In the genomic region with DNA sequence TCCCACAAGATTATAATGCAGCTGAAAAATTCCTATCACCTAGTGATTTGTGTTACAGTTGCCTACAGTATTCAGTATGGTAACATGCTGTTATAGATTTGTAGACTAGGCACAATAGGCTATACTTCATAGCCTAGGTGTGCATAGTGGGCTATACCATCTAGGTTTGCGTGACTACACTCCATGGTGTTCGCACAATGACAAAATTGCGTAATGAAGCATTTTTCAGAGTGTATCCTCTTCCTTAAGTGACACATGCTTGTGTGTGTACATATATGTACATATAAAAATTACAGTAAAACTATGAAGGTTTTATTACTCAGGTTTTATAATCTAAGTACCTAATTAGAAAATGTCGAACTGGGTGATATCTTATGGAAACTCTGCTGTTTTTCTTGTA, we compare ENCODE assay signal across 26 cellular contexts.
"Had no signal": no experiment of that assay in that cellular context is flagged by ENCODE, and none has a peak within 500 bp of the region (broad histone marks: within the 10 kb centered on the region; RNA-seq: fewer than 3 reads in every experiment).

No MANE protein-coding gene starts in this region.

- H3K4me1 Mint-ChIP-seq: neural crest cell; stimulated activated naive CD8-positive, alpha-beta T cell treated with anti-CD3 and anti-CD28 coated beads, Interleukin-15, amount 100 ng/mL, for 72 hours had no signal

- H3K36me3 Mint-ChIP-seq: natural killer cell had no signal

- FAIRE-seq: endometrium, islet of Langerhans had no signal

- H3K4me3 Mint-ChIP-seq: effector memory CD8-positive, alpha-beta T cell; natural killer cell; neural crest cell; stimulated activated naive CD8-positive, alpha-beta T cell treated with anti-CD3 and anti-CD28 coated beads, Interleukin-15, amount 100 ng/mL, for 72 hours had no signal

- H3K27ac Mint-ChIP-seq: effector memory CD8-positive, alpha-beta T cell; natural killer cell; progenitor cell of endocrine pancreas; stimulated activated naive CD8-positive, alpha-beta T cell treated with anti-CD3 and anti-CD28 coated beads, Interleukin-15, amount 100 ng/mL, for 72 hours had no signal

- H3K9me3 Mint-ChIP-seq: effector memory CD8-positive, alpha-beta T cell; natural killer cell; neural crest cell; stimulated activated naive CD8-positive, alpha-beta T cell treated with anti-CD3 and anti-CD28 coated beads, Interleukin-15, amount 100 ng/mL, for 72 hours had no signal

- H3K4me3 ChIP-seq: esophagus squamous epithelium, heart right ventricle, lower lobe of right lung, smooth muscle cell, suprapubic skin, vagina had no signal

- DNase-seq: cortex of kidney; effector memory CD8-positive, alpha-beta T cell; erythroblast; esophagus squamous epithelium; foreskin melanocyte; glutamatergic neuron; heart right ventricle; hippocampal formation; kidney glomerular epithelial cell; left ventricle myocardium superior; lower lobe of right lung; natural killer cell; stimulated activated CD4-positive, alpha-beta T cell treated with anti-CD3 and anti-CD28 coated beads, Interleukin-12 subunit alpha, Interleukin-12 subunit beta, amount 100 ng/mL, for 4 hours; stimulated activated CD4-positive, alpha-beta T cell treated with anti-CD3 and anti-CD28 coated beads, Interleukin-1b, Interleukin-23, amount 100 ng/mL, for 48 hours; stimulated activated CD4-positive, alpha-beta T cell treated with anti-CD3 and anti-CD28 coated beads, Interleukin-4, amount 100 ng/mL, for 1 hour; stimulated activated CD8-positive, alpha-beta memory T cell treated with anti-CD3 and anti-CD28 coated beads, Interleukin-4, amount 100 ng/mL, for 48 hours; stimulated activated naive CD4-positive, alpha-beta T cell; stimulated activated naive CD8-positive, alpha-beta T cell treated with anti-CD3 and anti-CD28 coated beads, Interleukin-15, amount 100 ng/mL, for 72 hours had no signal

- ATAC-seq: effector memory CD8-positive, alpha-beta T cell; heart right ventricle; left ventricle myocardium superior; lower lobe of right lung; natural killer cell; sciatic nerve; stimulated activated naive CD8-positive, alpha-beta T cell treated with anti-CD3 and anti-CD28 coated beads, Interleukin-15, amount 100 ng/mL, for 72 hours had no signal

- H3K27me3 Mint-ChIP-seq: effector memory CD8-positive, alpha-beta T cell; progenitor cell of endocrine pancreas; stimulated activated naive CD8-positive, alpha-beta T cell treated with anti-CD3 and anti-CD28 coated beads, Interleukin-15, amount 100 ng/mL, for 72 hours had no signal
